Comparison of ENCODE assay signal across 13 cellular contexts in the genomic region with DNA sequence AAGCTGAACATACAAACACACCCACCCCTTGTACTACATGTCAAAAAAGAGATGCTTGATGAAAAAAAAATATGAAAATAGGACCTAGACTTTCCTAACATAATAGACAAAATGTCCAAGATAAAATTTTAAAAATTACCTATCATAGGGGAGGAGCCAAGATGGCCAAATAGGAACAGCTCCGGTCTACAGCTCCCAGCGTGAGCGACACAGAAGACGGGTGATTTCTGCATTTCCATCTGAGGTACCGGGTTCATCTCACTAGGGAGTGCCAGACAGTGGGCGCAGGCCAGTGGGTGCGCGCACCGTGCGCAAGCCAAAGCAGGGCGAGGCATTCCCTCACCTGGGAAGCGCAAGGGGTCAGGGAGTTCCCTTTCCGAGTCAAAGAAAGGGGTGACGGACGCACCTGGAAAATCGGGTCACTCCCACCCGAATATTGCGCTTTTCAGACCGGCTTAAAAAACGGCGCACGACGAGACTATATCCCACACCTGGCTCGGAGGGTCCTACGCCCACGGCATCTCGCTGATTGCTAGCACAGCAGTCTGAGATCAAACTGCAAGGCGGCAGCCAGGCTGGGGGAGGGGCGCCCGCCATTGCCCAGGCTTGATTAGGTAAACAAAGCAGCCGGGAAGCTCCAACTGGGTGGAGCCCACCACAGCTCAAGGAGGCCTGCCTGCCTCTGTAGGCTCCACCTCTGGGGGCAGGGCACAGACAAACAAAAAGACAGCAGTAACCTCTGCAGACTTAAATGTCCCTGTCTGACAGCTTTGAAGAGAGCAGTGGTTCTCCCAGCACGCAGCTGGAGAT. TPM values are rescaled to one million over a fixed set of nuclear protein-coding genes. Genes with fewer than 3 reads are reported as not detected.
DNase-seq lines count a peak whose midpoint lies in the region; ATAC-seq and TF ChIP-seq lines count a peak whose summit lies in the region.
"Not testable (repeated sequence)": the region's sequence is repeated elsewhere in the genome, so short reads cannot be mapped to it uniquely, and the experiment has no call there.
"Had no signal": no experiment of that assay in that cellular context is flagged by ENCODE, and none has a peak within 500 bp of the region (broad histone marks: within the 10 kb centered on the region; RNA-seq: fewer than 3 reads in every experiment).

No MANE protein-coding gene starts in this region.

- POLR2A ChIA-PET in activated CD8-positive, alpha-beta T cell treated with anti-CD3 and anti-CD28 coated beads, Interleukin-2, amount 10 ng/mL, durations not matched to agents 7 days and 5 days (lab: Charles Lee), result not testable (repeated sequence)

- H3K4me1 Mint-ChIP-seq in activated CD8-positive, alpha-beta T cell treated with anti-CD3 and anti-CD28 coated beads, Interleukin-2, amount 10 ng/mL, durations not matched to agents 7 days and 5 days (ENCODE audit: low read depth); brain; natural killer cell treated with Interleukin-12 subunit alpha and Interleukin-12 subunit beta and Interleukin-15 and Interleukin-18, amount 100 ng/mL, for 72 hours (ENCODE audit: low read depth in 2 of 2); stimulated activated naive CD8-positive, alpha-beta T cell treated with anti-CD3 and anti-CD28 coated beads, Interleukin-15, amount 100 ng/mL, for 72 hours: not testable (repeated sequence)

- peak overlapping the region; percentile 34 for H3K4me2 ChIP-seq in OCI-LY3 (ENCODE audit: low read length)

- CTCF ChIA-PET in activated CD8-positive, alpha-beta T cell treated with anti-CD3 and anti-CD28 coated beads, Interleukin-2, amount 10 ng/mL, durations not matched to agents 7 days and 5 days (lab: Charles Lee), result not testable (repeated sequence)

- peaks cover 14% of the 10 kb centered on the region for H3K4me1 ChIP-seq in ES-I3 (ENCODE audit: insufficient read depth, low read length)
- not testable (repeated sequence) for H3K4me1 ChIP-seq in OCI-LY3 (ENCODE audit: low read length); iPS-20b (ENCODE audit: insufficient read depth, low read length)

- not testable (repeated sequence) for H4K20me1 ChIP-seq in OCI-LY3 (ENCODE audit: insufficient read depth, low read length)

- H3K9me3 ChIP-seq in ES-I3 (ENCODE audit: control insufficient read depth, insufficient read depth, low read length); OCI-LY3 (ENCODE audit: insufficient read depth, low read length); iPS-20b (ENCODE audit: insufficient read depth, low read depth, low read length): not testable (repeated sequence)

- H3K27me3 Mint-ChIP-seq in activated CD8-positive, alpha-beta T cell treated with anti-CD3 and anti-CD28 coated beads, Interleukin-2, amount 10 ng/mL, durations not matched to agents 7 days and 5 days (ENCODE audit: low read depth); brain; natural killer cell treated with Interleukin-12 subunit alpha and Interleukin-12 subunit beta and Interleukin-15 and Interleukin-18, amount 100 ng/mL, for 72 hours; stimulated activated naive CD8-positive, alpha-beta T cell treated with anti-CD3 and anti-CD28 coated beads, Interleukin-15, amount 100 ng/mL, for 72 hours: not testable (repeated sequence)

- H3K27me3 ChIP-seq in OCI-LY3 (ENCODE audit: low read depth, low read length); iPS-20b (ENCODE audit: insufficient read depth, low read length): not testable (repeated sequence)

- H2AFZ ChIP-seq in OCI-LY3 (ENCODE audit: low read depth, low read length), result not testable (repeated sequence)

- not testable (repeated sequence) for DNase-seq in activated CD8-positive, alpha-beta T cell treated with anti-CD3 and anti-CD28 coated beads, Interleukin-2, amount 10 ng/mL, durations not matched to agents 7 days and 5 days; epithelial cell of esophagus (ENCODE audit: low read depth); natural killer cell treated with Interleukin-12 subunit alpha and Interleukin-12 subunit beta and Interleukin-15 and Interleukin-18, amount 100 ng/mL, for 72 hours (ENCODE audit: low spot score)
- DNase-seq in stimulated activated naive CD8-positive, alpha-beta T cell treated with anti-CD3 and anti-CD28 coated beads, Interleukin-15, amount 100 ng/mL, for 72 hours, result peak in 1 of 2 donors; percentile 9

- H3K4me3 Mint-ChIP-seq in activated CD8-positive, alpha-beta T cell treated with anti-CD3 and anti-CD28 coated beads, Interleukin-2, amount 10 ng/mL, durations not matched to agents 7 days and 5 days, result peak overlapping the region; percentile 62
- H3K4me3 Mint-ChIP-seq in brain, result peak overlapping the region; percentile 14 to 79 (median 69)
- H3K4me3 Mint-ChIP-seq in natural killer cell treated with Interleukin-12 subunit alpha and Interleukin-12 subunit beta and Interleukin-15 and Interleukin-18, amount 100 ng/mL, for 72 hours, result peak overlapping the region; percentile 32
- H3K4me3 Mint-ChIP-seq in stimulated activated naive CD8-positive, alpha-beta T cell treated with anti-CD3 and anti-CD28 coated beads, Interleukin-15, amount 100 ng/mL, for 72 hours, result peak overlapping the region; percentile 73 to 80

- H3K4me3 ChIP-seq in OCI-LY3 (ENCODE audit: low read length) (peak overlapping the region; percentile 49), epithelial cell of esophagus (ENCODE audit: low read length) (peak overlapping the region; percentile 29), iPS-20b (ENCODE audit: low read length) (peak overlapping the region; percentile 52)

- not testable (repeated sequence) for H3K9me3 Mint-ChIP-seq in activated CD8-positive, alpha-beta T cell treated with anti-CD3 and anti-CD28 coated beads, Interleukin-2, amount 10 ng/mL, durations not matched to agents 7 days and 5 days (ENCODE audit: insufficient read depth); brain; natural killer cell treated with Interleukin-12 subunit alpha and Interleukin-12 subunit beta and Interleukin-15 and Interleukin-18, amount 100 ng/mL, for 72 hours; stimulated activated naive CD8-positive, alpha-beta T cell treated with anti-CD3 and anti-CD28 coated beads, Interleukin-15, amount 100 ng/mL, for 72 hours

- ATAC-seq in activated CD8-positive, alpha-beta T cell treated with anti-CD3 and anti-CD28 coated beads, Interleukin-2, amount 10 ng/mL, durations not matched to agents 7 days and 5 days; natural killer cell treated with Interleukin-12 subunit alpha and Interleukin-12 subunit beta and Interleukin-15 and Interleukin-18, amount 100 ng/mL, for 72 hours: not testable (repeated sequence)
- ATAC-seq in stimulated activated naive CD8-positive, alpha-beta T cell treated with anti-CD3 and anti-CD28 coated beads, Interleukin-15, amount 100 ng/mL, for 72 hours, result peak; percentile 33

- H3K36me3 Mint-ChIP-seq in activated CD8-positive, alpha-beta T cell treated with anti-CD3 and anti-CD28 coated beads, Interleukin-2, amount 10 ng/mL, durations not matched to agents 7 days and 5 days (ENCODE audit: low read depth); brain; natural killer cell treated with Interleukin-12 subunit alpha and Interleukin-12 subunit beta and Interleukin-15 and Interleukin-18, amount 100 ng/mL, for 72 hours: not testable (repeated sequence)

- not testable (repeated sequence) for H3K36me3 ChIP-seq in ES-I3 (ENCODE audit: insufficient read depth, low read length); OCI-LY3 (replicated peaks; ENCODE audit: low read depth, low read length); iPS-20b (ENCODE audit: insufficient read depth, low read depth, low read length)

- H3K9ac ChIP-seq in ES-I3 (ENCODE audit: low read depth, low read length), result peak overlapping the region; percentile 51
- not testable (repeated sequence) for H3K9ac ChIP-seq in OCI-LY3 (ENCODE audit: low read length); iPS-20b (ENCODE audit: low read depth, low read length)

- H3K79me2 ChIP-seq in OCI-LY3 (ENCODE audit: low read length), result not testable (repeated sequence)

- not testable (repeated sequence) for H3K27ac ChIP-seq in OCI-LY3 (ENCODE audit: low read length); iPS-20b (ENCODE audit: low read length)

- not testable (repeated sequence) for TF ChIP-seq CTCF in OCI-LY3 (IDR thresholded peaks at IDR 0.05; ENCODE audit: low read depth, low read length); brain (conservative IDR thresholded peaks at IDR 0.05); epithelial cell of esophagus (IDR thresholded peaks at IDR 0.05; ENCODE audit: insufficient read depth, low read depth, low read length, missing control alignments)

- H3K27ac Mint-ChIP-seq in activated CD8-positive, alpha-beta T cell treated with anti-CD3 and anti-CD28 coated beads, Interleukin-2, amount 10 ng/mL, durations not matched to agents 7 days and 5 days; natural killer cell treated with Interleukin-12 subunit alpha and Interleukin-12 subunit beta and Interleukin-15 and Interleukin-18, amount 100 ng/mL, for 72 hours: not testable (repeated sequence)
- H3K27ac Mint-ChIP-seq in brain, result peak overlapping the region in 1 of 5 experiments; percentile 89
- H3K27ac Mint-ChIP-seq in stimulated activated naive CD8-positive, alpha-beta T cell treated with anti-CD3 and anti-CD28 coated beads, Interleukin-15, amount 100 ng/mL, for 72 hours, result peak overlapping the region; percentile 33 to 82

RNA-seq across cellular contexts. Expression of a gene that starts 37.2 kb away (rescaled TPM):
- 10 to 100 TPM; 12.9 to 15.2 TPM for total RNA-seq in activated CD8-positive, alpha-beta T cell treated with anti-CD3 and anti-CD28 coated beads, Interleukin-2, amount 10 ng/mL, durations not matched to agents 7 days and 5 days
- 3.2 TPM for polyA plus RNA-seq in brain (ENCODE audit: insufficient read depth, low read depth, low replicate concordance)
- total RNA-seq in natural killer cell treated with Interleukin-12 subunit alpha and Interleukin-12 subunit beta and Interleukin-15 and Interleukin-18, amount 100 ng/mL, for 72 hours, result 10 to 100 TPM; 10.0 to 14.4 TPM

RNA-seq across cellular contexts. Expression of a gene that starts 50.4 kb away (rescaled TPM):
- total RNA-seq in activated CD8-positive, alpha-beta T cell treated with anti-CD3 and anti-CD28 coated beads, Interleukin-2, amount 10 ng/mL, durations not matched to agents 7 days and 5 days, result 1 to 10 TPM; 1.2 to 1.5 TPM
- 1.1 TPM for polyA plus RNA-seq in brain (ENCODE audit: insufficient read depth, low read depth, low replicate concordance)
- 1 to 10 TPM; 1.1 to 1.8 TPM for total RNA-seq in natural killer cell treated with Interleukin-12 subunit alpha and Interleukin-12 subunit beta and Interleukin-15 and Interleukin-18, amount 100 ng/mL, for 72 hours
- total RNA-seq: LHCN-M2, mesenteric fat pad had no signal

RNA-seq across cellular contexts. Expression of a gene that starts 50.6 kb away (rescaled TPM):
- total RNA-seq in activated CD8-positive, alpha-beta T cell treated with anti-CD3 and anti-CD28 coated beads, Interleukin-2, amount 10 ng/mL, durations not matched to agents 7 days and 5 days, result not detected
- not detected for polyA plus RNA-seq in brain (ENCODE audit: insufficient read depth, low read depth, low replicate concordance)
- not detected for total RNA-seq in natural killer cell treated with Interleukin-12 subunit alpha and Interleukin-12 subunit beta and Interleukin-15 and Interleukin-18, amount 100 ng/mL, for 72 hours
- total RNA-seq: LHCN-M2, mesenteric fat pad, occipital lobe, Right ventricle myocardium superior, sciatic nerve had no signal
